Comparison of ENCODE assay signal across 26 cellular contexts in genomic region chr19:35068941-35069634, GRCh38. TPM values are rescaled to one million over a fixed set of nuclear protein-coding genes. Genes with fewer than 3 reads are reported as not detected.
DNase-seq lines count a peak whose midpoint lies in the region; TF ChIP-seq lines count a peak whose summit lies in the region.
"Had no signal": no experiment of that assay in that cellular context is flagged by ENCODE, and none has a peak within 500 bp of the region (broad histone marks: within the 10 kb centered on the region; RNA-seq: fewer than 3 reads in every experiment).

No MANE protein-coding gene starts in this region.

- H3K9me3 ChIP-seq in ES-I3 (ENCODE audit: control insufficient read depth, insufficient read depth, low read length) (peaks cover 6% of the 10 kb centered on the region; the same call in 1 of the 2 replicates), Karpas-422 (ENCODE audit: low read length) (no peaks in the 10 kb centered on the region), endodermal cell (ENCODE audit: control insufficient read depth, low read length) (peaks cover 7% of the 10 kb centered on the region)

- H2AFZ ChIP-seq in Karpas-422 (ENCODE audit: low read length), result peak overlapping the region; percentile 58
- H2AFZ ChIP-seq: GM23248 had no signal

- H3K27ac Mint-ChIP-seq in endodermal cell (peak overlapping the region; percentile 94), progenitor cell of endocrine pancreas (peak overlapping the region; percentile 98)
- H3K27ac Mint-ChIP-seq: activated CD8-positive, alpha-beta T cell treated with anti-CD3 and anti-CD28 coated beads, Interleukin-2, amount 10 ng/mL, durations not matched to agents 7 days and 5 days; activated naive CD8-positive, alpha-beta T cell treated with anti-CD3 and anti-CD28 coated beads, Interleukin-2, amount 10 ng/mL, durations not matched to agents 7 days and 5 days; T-helper 17 cell had no signal

- no peak overlapping the region for H3K4me3 ChIP-seq in Karpas-422 (ENCODE audit: low read length)
- H3K4me3 ChIP-seq in endodermal cell (ENCODE audit: low read length), result no peak overlapping the region
- H3K4me3 ChIP-seq: ascending aorta, esophagus muscularis mucosa, GM23248, MG63, SK-N-MC, upper lobe of left lung had no signal

- no peaks in the 10 kb centered on the region for H3K9me2 ChIP-seq in Karpas-422 (replicated peaks; ENCODE audit: insufficient read depth, low read length)

- TF ChIP-seq CTCF in endodermal cell (conservative IDR thresholded peaks at IDR 0.05) (no peak), progenitor cell of endocrine pancreas (IDR thresholded peaks at IDR 0.05; ENCODE audit: unreplicated experiment) (no peak)

- H3K79me2 ChIP-seq in Karpas-422 (ENCODE audit: low read length), result no peaks in the 10 kb centered on the region

- peak overlapping the region; percentile 77 for H3K27ac ChIP-seq in Karpas-422 (ENCODE audit: low read length)
- H3K27ac ChIP-seq in endodermal cell (ENCODE audit: low read depth, low read length), result no peak overlapping the region
- H3K27ac ChIP-seq: ascending aorta, esophagus muscularis mucosa, GM23248, SK-N-MC, upper lobe of left lung had no signal

- H3K27me3 Mint-ChIP-seq in endodermal cell (ENCODE audit: insufficient read depth), result peaks cover 2% of the 10 kb centered on the region
- no peaks in the 10 kb centered on the region for H3K27me3 Mint-ChIP-seq in progenitor cell of endocrine pancreas
- H3K27me3 Mint-ChIP-seq: T-helper 17 cell had no signal

- no peaks in the 10 kb centered on the region for H4K20me1 ChIP-seq in Karpas-422 (ENCODE audit: insufficient read depth, low read depth, low read length)

- H3K4me1 Mint-ChIP-seq in endodermal cell (peaks cover 7% of the 10 kb centered on the region), progenitor cell of endocrine pancreas (ENCODE audit: low read depth) (peaks cover 13% of the 10 kb centered on the region)
- H3K4me1 Mint-ChIP-seq: T-helper 17 cell had no signal

- no peaks in the 10 kb centered on the region for H3K36me3 Mint-ChIP-seq in endodermal cell (ENCODE audit: low read depth)
- H3K36me3 Mint-ChIP-seq in progenitor cell of endocrine pancreas (ENCODE audit: insufficient read depth), result no peaks in the 10 kb centered on the region
- H3K36me3 Mint-ChIP-seq: activated naive CD8-positive, alpha-beta T cell treated with anti-CD3 and anti-CD28 coated beads, Interleukin-2, amount 10 ng/mL, durations not matched to agents 7 days and 5 days had no signal

- H3K9me3 Mint-ChIP-seq in endodermal cell (peaks cover 5% of the 10 kb centered on the region), progenitor cell of endocrine pancreas (ENCODE audit: low read depth) (no peaks in the 10 kb centered on the region)

- 77 to 79% methylated on average over 7 to 10 of the region's 10 CpGs for WGBS in endodermal cell (ENCODE audit: insufficient coverage in 1 of 2, insufficient read length in 1 of 2), 2 experiments

- H3K27me3 ChIP-seq in Karpas-422 (ENCODE audit: low read length), result no peaks in the 10 kb centered on the region
- H3K27me3 ChIP-seq in endodermal cell (ENCODE audit: control insufficient read depth, insufficient read depth, low read length, poor library complexity, severe bottlenecking), result no peaks in the 10 kb centered on the region
- H3K27me3 ChIP-seq: ascending aorta, MG63, upper lobe of left lung had no signal

- H3K36me3 ChIP-seq in ES-I3 (ENCODE audit: insufficient read depth, low read length), result no peaks in the 10 kb centered on the region
- no peaks in the 10 kb centered on the region for H3K36me3 ChIP-seq in Karpas-422 (ENCODE audit: insufficient read depth, low read length)
- no peaks in the 10 kb centered on the region for H3K36me3 ChIP-seq in endodermal cell (ENCODE audit: control insufficient read depth, insufficient read depth, low read length)
- H3K36me3 ChIP-seq: ascending aorta, esophagus muscularis mucosa, MG63, upper lobe of left lung had no signal

- no peak for DNase-seq in Karpas-422
- no peak for DNase-seq in endodermal cell
- no peak for DNase-seq in progenitor cell of endocrine pancreas (ENCODE audit: low spot score, unreplicated experiment)
- DNase-seq in NCI-H748 (lab: John Stamatoyannopoulos, UW; ENCODE audit: unreplicated experiment), result no peak
- no peak for DNase-seq in NCI-H1092 (lab: John Stamatoyannopoulos, UW)
- no peak for DNase-seq in D341Med (ENCODE audit: low spot score)
- DNase-seq: activated CD4-positive, alpha-beta T cell treated with anti-CD3 and anti-CD28 coated beads for 1 hour; activated CD8-positive, alpha-beta T cell treated with anti-CD3 and anti-CD28 coated beads, Interleukin-2, amount 10 ng/mL, durations not matched to agents 7 days and 5 days; activated effector memory CD4-positive, alpha-beta T cell treated with Interleukin-2 at 50 U/mL for 16 hours; activated naive CD8-positive, alpha-beta T cell treated with anti-CD3 and anti-CD28 coated beads, Interleukin-2, amount 10 ng/mL, durations not matched to agents 7 days and 5 days; C1 segment of cervical spinal cord; caudate nucleus; foreskin melanocyte; MG63; NCI-H1417 treated with DMSO at 0.1 percent for 48 hours; stimulated activated CD4-positive, alpha-beta T cell treated with anti-CD3 and anti-CD28 coated beads, Interleukin-2, amount 100 ng/mL, for 48 hours; T-helper 17 cell; upper lobe of left lung had no signal

- H3K9ac ChIP-seq in ES-I3 (ENCODE audit: low read depth, low read length) (peak overlapping the region; percentile 48; the same call in 1 of the 2 replicates), Karpas-422 (ENCODE audit: low read length) (peak overlapping the region; percentile 46), endodermal cell (ENCODE audit: extremely low read depth, low read length, poor library complexity, severe bottlenecking) (no peak overlapping the region)
- H3K9ac ChIP-seq: GM23248 had no signal

- H3K4me1 ChIP-seq in ES-I3 (ENCODE audit: insufficient read depth, low read length) (peaks cover 12% of the 10 kb centered on the region), Karpas-422 (ENCODE audit: low read length) (peaks cover 32% of the 10 kb centered on the region), endodermal cell (ENCODE audit: control insufficient read depth, insufficient read depth, low read length) (no peaks in the 10 kb centered on the region)
- H3K4me1 ChIP-seq: ascending aorta had no signal

- H3K4me2 ChIP-seq in Karpas-422 (ENCODE audit: low read depth, low read length, poor library complexity, severe bottlenecking), result peak overlapping the region; percentile 63

- peak overlapping the region; percentile 6 for H3K4me3 Mint-ChIP-seq in endodermal cell
- no peak overlapping the region for H3K4me3 Mint-ChIP-seq in progenitor cell of endocrine pancreas (ENCODE audit: low read depth)
- H3K4me3 Mint-ChIP-seq: activated CD8-positive, alpha-beta T cell treated with anti-CD3 and anti-CD28 coated beads, Interleukin-2, amount 10 ng/mL, durations not matched to agents 7 days and 5 days; activated naive CD8-positive, alpha-beta T cell treated with anti-CD3 and anti-CD28 coated beads, Interleukin-2, amount 10 ng/mL, durations not matched to agents 7 days and 5 days; T-helper 17 cell had no signal

RNA-seq across cellular contexts. Expression of gene HPN, which starts 27.6 kb away (rescaled TPM):
- 0.11 TPM in 1 of 2 replicates, not detected in the other for total RNA-seq in Karpas-422 (2014; rRNA removed; shearing (Covaris generic); ENCODE audit: low replicate concordance)
- total RNA-seq in endodermal cell (10 to 100 TPM; 29.0 to 49.6 TPM), progenitor cell of endocrine pancreas (70.5 and 71.5 TPM in 2 replicates)
- polyA plus RNA-seq in endodermal cell (2013, experiment 1 of 2), result 2.7 TPM
- 2.8 TPM for polyA plus RNA-seq in endodermal cell (2013, experiment 2 of 2)
- total RNA-seq: activated CD8-positive, alpha-beta T cell treated with anti-CD3 and anti-CD28 coated beads, Interleukin-2, amount 10 ng/mL, durations not matched to agents 7 days and 5 days; Daoy; GM23248 had no signal
- polyA plus RNA-seq: AG04450, GM23248 had no signal

RNA-seq across cellular contexts. Expression of gene SCN1B, which starts 38.8 kb away (rescaled TPM):
- 0.52 and 0.54 TPM in 2 replicates for total RNA-seq in Karpas-422 (2014; rRNA removed; shearing (Covaris generic); ENCODE audit: low replicate concordance)
- total RNA-seq in endodermal cell (1 to 10 TPM; 1.4 to 1.5 TPM), progenitor cell of endocrine pancreas (1.7 and 1.8 TPM in 2 replicates)
- 1.7 TPM for polyA plus RNA-seq in endodermal cell (2013, experiment 1 of 2)
- 2.5 TPM for polyA plus RNA-seq in endodermal cell (2013, experiment 2 of 2)

RNA-seq across cellular contexts. Expression of gene FXYD3, which starts 46.5 kb away (rescaled TPM):
- total RNA-seq in Karpas-422 (2014; rRNA removed; shearing (Covaris generic); ENCODE audit: low replicate concordance), result not detected in 2 replicates
- total RNA-seq in endodermal cell (not detected), progenitor cell of endocrine pancreas (14.2 and 17.3 TPM in 2 replicates)
- not detected for polyA plus RNA-seq in endodermal cell (2013, experiment 1 of 2)
- polyA plus RNA-seq in endodermal cell (2013, experiment 2 of 2), result 0.99 TPM
- total RNA-seq: activated CD8-positive, alpha-beta T cell treated with anti-CD3 and anti-CD28 coated beads, Interleukin-2, amount 10 ng/mL, durations not matched to agents 7 days and 5 days; activated naive CD8-positive, alpha-beta T cell treated with anti-CD3 and anti-CD28 coated beads, Interleukin-2, amount 10 ng/mL, durations not matched to agents 7 days and 5 days; ascending aorta; Daoy; GM23248; osteoblast; T-helper 17 cell had no signal
- polyA plus RNA-seq: AG04450, GM23248 had no signal

Comparison
In these comparisons a context has a peak if more than half of its experiments do, and no peak if none do; other contexts are left out.
1. RNA of gene HPN, which starts 27.6 kb away (total RNA-seq): 70.5 to 71.5 TPM in progenitor cell of endocrine pancreas and 29.0 to 49.6 TPM in endodermal cell; 0.11 TPM in Karpas-422; every median in the first group is over 10 times any median in the second.
2. RNA of gene FXYD3, which starts 46.5 kb away (total RNA-seq): 14.2 to 17.3 TPM in progenitor cell of endocrine pancreas; not detected in Karpas-422 and not detected in endodermal cell; every median in the first group is over 10 times any median in the second.